17 cellular contexts compared by ENCODE assay signal in the genomic region with DNA sequence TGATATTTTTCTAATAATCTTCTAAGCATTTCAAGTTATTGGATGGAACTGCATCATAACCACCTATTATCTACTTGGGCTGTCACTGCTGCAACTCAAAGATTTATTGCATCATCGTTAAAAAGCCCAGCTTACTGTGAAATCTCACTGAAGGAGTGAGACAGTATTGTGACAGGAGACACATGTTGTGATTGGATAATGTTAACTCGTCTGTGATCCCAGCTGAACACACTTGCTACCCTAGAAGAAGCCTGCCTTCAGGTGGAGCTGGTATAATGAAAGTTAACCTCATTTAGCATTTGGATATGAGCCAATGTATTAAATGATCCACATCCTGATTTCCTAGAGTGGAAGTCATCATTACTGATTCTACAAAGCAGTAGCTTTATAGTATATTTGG.
DNase-seq lines count a peak whose midpoint lies in the region; ATAC-seq and TF ChIP-seq lines count a peak whose summit lies in the region.
"Had no signal": no experiment of that assay in that cellular context is flagged by ENCODE, and none has a peak within 500 bp of the region (broad histone marks: within the 10 kb centered on the region; RNA-seq: fewer than 3 reads in every experiment).

No MANE protein-coding gene starts in this region.

- no peak for ATAC-seq in activated T-helper 17 cell treated with anti-CD3 and anti-CD28 coated beads, Interleukin-2, amount 50 U/mL, for 72 hours (replicated peaks)
- ATAC-seq in naive thymus-derived CD8-positive, alpha-beta T cell: no peak
- ATAC-seq: activated T-cell treated with anti-CD3 and anti-CD28 coated beads, Interleukin-2, amount 50 U/mL, for 4 hours; body of pancreas had no signal

- POLR2A ChIA-PET in naive thymus-derived CD8-positive, alpha-beta T cell (lab: Charles Lee): interaction anchor here (0.6 kb wide), 1 partner anchor 142 kb away, joined by 3 read pairs; no protein-coding TSS in a partner anchor

- CTCF ChIA-PET in Calu3 (lab: Charles Lee): interaction anchor here (0.6 kb wide), 1 partner anchor 281 kb away, joined by 3 read pairs; no protein-coding TSS in a partner anchor

- no peak for TF ChIP-seq POLR2A in esophagus squamous epithelium (IDR thresholded peaks at IDR 0.05)

- H3K36me3 Mint-ChIP-seq in Calu3 (ENCODE audit: insufficient read depth, unreplicated experiment): peaks cover 4% of the 10 kb centered on the region
- peaks cover 11% of the 10 kb centered on the region for H3K36me3 Mint-ChIP-seq in activated T-helper 17 cell treated with anti-CD3 and anti-CD28 coated beads, Interleukin-2, amount 50 U/mL, for 72 hours (ENCODE audit: low read depth)
- H3K36me3 Mint-ChIP-seq in naive thymus-derived CD8-positive, alpha-beta T cell: peaks cover 18 to 49% (median 21%) of the 10 kb centered on the region in 3 donors

- intact Hi-C loops in Calu3 (cut with micrococcal nuclease; ENCODE audit: unreplicated experiment) (loop anchor here (2.0 kb wide), 1 partner anchor 40 kb away; no protein-coding TSS in a partner anchor), esophagus squamous epithelium (cut with DNase I) (no loop called here)

- TF ChIP-seq CTCF in Calu3 (IDR thresholded peaks at IDR 0.05; ENCODE audit: unreplicated experiment): no peak
- no peak for TF ChIP-seq CTCF in epithelial cell of esophagus (IDR thresholded peaks at IDR 0.05; ENCODE audit: insufficient read depth, low read depth, low read length, missing control alignments)
- TF ChIP-seq CTCF in esophagus squamous epithelium (IDR thresholded peaks at IDR 0.05): no peak

- no peak overlapping the region for H3K4me3 Mint-ChIP-seq in Calu3 (ENCODE audit: low read depth, unreplicated experiment)
- H3K4me3 Mint-ChIP-seq in activated T-helper 17 cell treated with anti-CD3 and anti-CD28 coated beads, Interleukin-2, amount 50 U/mL, for 72 hours: no peak overlapping the region
- no peak overlapping the region for H3K4me3 Mint-ChIP-seq in naive thymus-derived CD8-positive, alpha-beta T cell
- H3K4me3 Mint-ChIP-seq: activated T-cell treated with anti-CD3 and anti-CD28 coated beads, Interleukin-2, amount 50 U/mL, for 4 hours had no signal

- H3K27ac Mint-ChIP-seq in Calu3 (ENCODE audit: unreplicated experiment): peak overlapping the region; percentile 18
- H3K27ac Mint-ChIP-seq in activated T-helper 17 cell treated with anti-CD3 and anti-CD28 coated beads, Interleukin-2, amount 50 U/mL, for 72 hours: no peak overlapping the region
- H3K27ac Mint-ChIP-seq in naive thymus-derived CD8-positive, alpha-beta T cell: no peak overlapping the region

- no peaks in the 10 kb centered on the region for H3K36me3 ChIP-seq in esophagus squamous epithelium
- H3K36me3 ChIP-seq: SJCRH30, transverse colon had no signal

- WGBS in esophagus squamous epithelium, 2 donors: 63 to 81% methylated on average over 2 of the region's 2 CpGs

- H3K27me3 Mint-ChIP-seq in Calu3 (ENCODE audit: unreplicated experiment): no peaks in the 10 kb centered on the region
- H3K27me3 Mint-ChIP-seq in activated T-helper 17 cell treated with anti-CD3 and anti-CD28 coated beads, Interleukin-2, amount 50 U/mL, for 72 hours: no peaks in the 10 kb centered on the region
- no peaks in the 10 kb centered on the region for H3K27me3 Mint-ChIP-seq in naive thymus-derived CD8-positive, alpha-beta T cell

- no peak for DNase-seq in Calu3
- peak; percentile 10 for DNase-seq in HuH-7.5 (ENCODE audit: low spot score)
- DNase-seq in NCI-H82 (lab: John Stamatoyannopoulos, UW): peak; percentile 71
- peak; percentile 11 for DNase-seq in epithelial cell of esophagus (ENCODE audit: low read depth)
- DNase-seq in esophagus squamous epithelium (lab: John Stamatoyannopoulos, UW): no peak
- no peak for DNase-seq in ecto neural progenitor cell (ENCODE audit: low spot score)
- no peak for DNase-seq in naive thymus-derived CD8-positive, alpha-beta T cell
- DNase-seq: activated T-cell treated with anti-CD3 and anti-CD28 coated beads, Interleukin-2, amount 50 U/mL, for 4 hours; body of pancreas; hypothalamus; NCI-H187 treated with DMSO at 0.1 percent for 48 hours; nucleus accumbens; spleen; transverse colon had no signal

- no peak overlapping the region for H3K27ac ChIP-seq in esophagus squamous epithelium
- H3K27ac ChIP-seq: body of pancreas, SJCRH30, spleen, transverse colon had no signal

- H3K4me1 ChIP-seq in esophagus squamous epithelium: no peaks in the 10 kb centered on the region
- H3K4me1 ChIP-seq: body of pancreas, Caco-2, spleen, transverse colon had no signal

- BruUV-seq in Calu3 (replicated peaks; lab: Mats Ljungman, UMichigan): no TSS peak

- peaks cover 10% of the 10 kb centered on the region for H3K4me1 Mint-ChIP-seq in Calu3 (ENCODE audit: low read depth, unreplicated experiment)
- no peaks in the 10 kb centered on the region for H3K4me1 Mint-ChIP-seq in activated T-helper 17 cell treated with anti-CD3 and anti-CD28 coated beads, Interleukin-2, amount 50 U/mL, for 72 hours
- peaks cover 0 to 2% (median 0%) of the 10 kb centered on the region in 4 donors for H3K4me1 Mint-ChIP-seq in naive thymus-derived CD8-positive, alpha-beta T cell

- no peaks in the 10 kb centered on the region for H3K27me3 ChIP-seq in esophagus squamous epithelium
- H3K27me3 ChIP-seq: body of pancreas, SJCRH30, spleen, transverse colon had no signal

- peaks cover 3% of the 10 kb centered on the region for H3K9me3 Mint-ChIP-seq in Calu3 (ENCODE audit: low read depth, unreplicated experiment)
- H3K9me3 Mint-ChIP-seq in activated T-helper 17 cell treated with anti-CD3 and anti-CD28 coated beads, Interleukin-2, amount 50 U/mL, for 72 hours: peaks cover 4% of the 10 kb centered on the region
- H3K9me3 Mint-ChIP-seq in naive thymus-derived CD8-positive, alpha-beta T cell: peaks cover 0 to 27% (median 16%) of the 10 kb centered on the region in 9 donors

- H3K9me3 ChIP-seq in esophagus squamous epithelium: peaks cover 0 to 28% (median 18%) of the 10 kb centered on the region in 3 donors

- H3K4me3 ChIP-seq in epithelial cell of esophagus (ENCODE audit: low read length) (no peak overlapping the region), esophagus squamous epithelium (no peak overlapping the region)
- H3K4me3 ChIP-seq: body of pancreas, SJCRH30, spleen, transverse colon had no signal

Comparison
In these comparisons a context has a peak if more than half of its experiments do, and no peak if none do; other contexts are left out.
1. DNase-seq: peak in HuH-7.5 (single experiment), NCI-H82 (single experiment) and epithelial cell of esophagus (single experiment); none in Calu3 (single experiment), esophagus squamous epithelium (single experiment), ecto neural progenitor cell (single experiment) and naive thymus-derived CD8-positive, alpha-beta T cell (0 of 10).